12 cellular contexts compared by ENCODE assay signal in the genomic region with DNA sequence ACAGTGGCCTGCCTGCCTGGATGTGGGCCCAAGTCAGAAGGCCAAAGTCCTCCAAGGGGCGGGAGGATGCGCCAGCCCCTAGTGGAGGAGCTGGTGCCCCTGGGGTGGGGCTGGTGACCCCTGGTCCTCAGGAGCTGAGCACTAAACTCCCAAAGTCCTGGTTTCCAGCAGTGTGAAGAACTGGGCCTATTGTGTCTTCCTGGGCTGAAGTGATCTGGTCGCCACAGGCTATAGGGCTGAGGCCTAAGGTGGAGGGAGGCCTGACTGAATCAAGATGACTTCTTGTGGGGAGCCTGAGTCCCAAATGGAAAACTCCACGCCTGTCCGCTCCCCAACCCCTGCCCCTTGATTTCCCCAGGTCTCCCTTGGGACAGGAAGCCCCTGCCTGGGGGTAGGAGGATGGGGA. TPM values are rescaled to one million over a fixed set of nuclear protein-coding genes. Genes with fewer than 3 reads are reported as not detected.
A peak's percentile ranks its signal among the peaks of the same experiment; 100 is the strongest.
DNase-seq lines count a peak whose midpoint lies in the region; ATAC-seq, FAIRE-seq and TF ChIP-seq lines count a peak whose summit lies in the region.
"Had no signal": no experiment of that assay in that cellular context is flagged by ENCODE, and none has a peak within 500 bp of the region (broad histone marks: within the 10 kb centered on the region; RNA-seq: fewer than 3 reads in every experiment).

No MANE protein-coding gene starts in this region.

- no peak overlapping the region for H2AFZ ChIP-seq in ACC112 (ENCODE audit: low read length, unreplicated experiment)

- no peak for FAIRE-seq in pancreas (lab: Jason Lieb, UNC)
- FAIRE-seq: colon had no signal

- peak overlapping the region; percentile 76 for H3K4me3 ChIP-seq in ACC112 (ENCODE audit: low read depth, low read length)
- H3K4me3 ChIP-seq in fibroblast of pulmonary artery (replicated peaks; ENCODE audit: low read depth, low read length), result peak overlapping the region; percentile 57
- peak overlapping the region in 2 of 4 donors; percentile 35 to 43 for H3K4me3 ChIP-seq in pancreas

- no peaks in the 10 kb centered on the region; the same call in 1 of the 2 replicates for H3K36me3 ChIP-seq in ACC112 (ENCODE audit: insufficient read depth, low read length)
- peaks cover 4 to 36% (median 34%) of the 10 kb centered on the region in 3 donors for H3K36me3 ChIP-seq in pancreas

- peak overlapping the region; percentile 49 for H3K27ac ChIP-seq in ACC112 (ENCODE audit: low read depth, low read length)
- H3K27ac ChIP-seq in pancreas, result peak overlapping the region; percentile 51 to 88 (median 82)

- H3K79me2 ChIP-seq in ACC112 (ENCODE audit: control insufficient read depth, insufficient read depth, low read length, unreplicated experiment), result no peaks in the 10 kb centered on the region

- intact Hi-C loops in pancreas (cut with DNase I), result no loop called here

- WGBS in pancreas, 2 donors, result 61 to 68% methylated on average over 5 of the region's 5 CpGs

- ATAC-seq in pancreas (peak; percentile 5 to 14 (median 7)), HG02623 (IDR thresholded peaks at IDR 0.05; ENCODE audit: unreplicated experiment) (no peak), GM21381 (IDR thresholded peaks at IDR 0.05; ENCODE audit: unreplicated experiment) (no peak), HG02588 (IDR thresholded peaks at IDR 0.05; ENCODE audit: unreplicated experiment) (no peak)

- H3K4me1 ChIP-seq in ACC112 (ENCODE audit: control insufficient read depth, insufficient read depth, low read length, unreplicated experiment) (peaks cover 22% of the 10 kb centered on the region), pancreas (peaks cover 0 to 23% (median 0%) of the 10 kb centered on the region in 3 donors)

- no peak for TF ChIP-seq CTCF in fibroblast of pulmonary artery (IDR thresholded peaks at IDR 0.05; ENCODE audit: low read length, missing control alignments)
- no peak for TF ChIP-seq CTCF in pancreas (IDR thresholded peaks at IDR 0.05)

- H3K27me3 ChIP-seq in ACC112 (ENCODE audit: insufficient read depth, low read length) (no peaks in the 10 kb centered on the region), pancreas (no peaks in the 10 kb centered on the region)

- no peaks in the 10 kb centered on the region for H3K9me3 ChIP-seq in pancreas

- peak; percentile 16 for DNase-seq in OCI-M1 (lab: John Stamatoyannopoulos, UW)
- peak; percentile 14 for DNase-seq in fibroblast of pulmonary artery (ENCODE audit: low read depth)
- peak in 3 of 6 donors; percentile 50 to 59 (median 57) for DNase-seq in pancreas
- no peak for DNase-seq in cerebellar nuclear complex (lab: John Stamatoyannopoulos, UW)
- DNase-seq: DMS79, HCEC 1CT had no signal

RNA-seq across cellular contexts. Expression of a gene that starts 0.8 kb away (rescaled TPM):
- 10 to 100 TPM in 1 of 6 donors, 1 to 10 TPM in 5; 3.9 to 23.0 (median 8.6) TPM for total RNA-seq in pancreas
- polyA plus RNA-seq in pancreas, result 10 to 100 TPM; 24.4 to 26.5 TPM
- total RNA-seq: M059J had no signal

RNA-seq across cellular contexts. Expression of a gene that starts 15.1 kb away (rescaled TPM):
- total RNA-seq in pancreas, result 100 to 1,000 TPM in 3 of 6 donors, 10 to 100 TPM in 3; 50.3 to 106 (median 98.8) TPM
- polyA plus RNA-seq in pancreas, result 10 to 100 TPM; 52.5 to 67.7 TPM

RNA-seq across cellular contexts. Expression of a gene that starts 19.6 kb away (rescaled TPM):
- total RNA-seq in pancreas, result 10 to 100 TPM; 56.6 to 88.2 (median 67.7) TPM
- polyA plus RNA-seq in pancreas, result 100 to 1,000 TPM in 1 of 2 donors, 10 to 100 TPM in 1; 57.2 to 118 TPM

RNA-seq across cellular contexts. Expression of a gene that starts 48.8 kb away (rescaled TPM):
- total RNA-seq in pancreas, result 10 to 100 TPM; 10.3 to 17.6 (median 13.3) TPM
- 10 to 100 TPM; 16.6 to 20.9 TPM for polyA plus RNA-seq in pancreas

RNA-seq across cellular contexts. Expression of a gene that starts 51.6 kb away (rescaled TPM):
- total RNA-seq in pancreas, result 10 to 100 TPM; 29.2 to 50.7 (median 32.2) TPM
- 10 to 100 TPM; 50.0 to 51.3 TPM for polyA plus RNA-seq in pancreas

Comparison
In these comparisons a context has a peak if more than half of its experiments do, and no peak if none do; other contexts are left out.
1. DNase-seq: peak in OCI-M1 (single experiment) and fibroblast of pulmonary artery (single experiment); none in cerebellar nuclear complex (0 of 2).
2. ATAC-seq: peak in pancreas (4 of 4); none in HG02623 (single experiment), GM21381 (single experiment) and HG02588 (single experiment).